1 cellular context compared by ENCODE assay signal in genomic region chr13:52449323-52450011, GRCh38.
TF ChIP-seq lines count a peak whose summit lies in the region.

No MANE protein-coding gene starts in this region.

TF ChIP-seq in HCT116, 20 proteins besides CTCF, POLR2A, EP300 and RAD21 (continued from another document):
- TF ChIP-seq REST (IDR thresholded peaks at IDR 0.05; ENCODE audit: low read depth) = no peak
- no peak for TF ChIP-seq EGR1 (IDR thresholded peaks at IDR 0.05; ENCODE audit: low read depth)
- TF ChIP-seq POLR2AphosphoS5 (IDR thresholded peaks at IDR 0.05; ENCODE audit: low read depth, low read length) = no peak
- TF ChIP-seq SP1 (IDR thresholded peaks at IDR 0.05; ENCODE audit: low read depth) = no peak
